19 cellular contexts compared by ENCODE assay signal in the genomic region with DNA sequence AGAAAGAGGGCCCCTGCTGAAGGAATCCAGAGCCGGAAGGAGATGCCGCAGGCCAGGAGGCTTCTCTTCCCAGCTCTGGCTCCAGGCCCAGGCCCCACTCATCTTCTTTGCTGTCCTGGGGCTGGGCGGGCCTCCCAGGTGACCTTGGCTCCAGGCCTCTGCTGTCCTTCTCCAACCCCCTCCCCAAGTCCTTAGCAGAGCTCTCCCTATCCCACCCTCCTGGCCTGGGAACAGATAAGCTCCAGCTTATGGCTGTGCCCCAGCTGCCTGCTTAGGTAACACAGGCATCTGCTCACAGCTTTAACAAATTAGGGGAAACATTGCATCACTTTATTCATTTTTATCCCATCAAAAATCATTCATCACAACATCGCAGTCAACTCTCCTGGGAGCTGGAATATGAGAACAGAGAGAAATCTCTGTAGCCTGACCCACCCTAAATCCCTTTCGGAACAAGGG.
DNase-seq lines count a peak whose midpoint lies in the region; ATAC-seq and TF ChIP-seq lines count a peak whose summit lies in the region.
"Had no signal": no experiment of that assay in that cellular context is flagged by ENCODE, and none has a peak within 500 bp of the region (broad histone marks: within the 10 kb centered on the region; RNA-seq: fewer than 3 reads in every experiment).

No MANE protein-coding gene starts in this region.

- peak; percentile 13 for ATAC-seq in Right ventricle myocardium superior (ENCODE audit: poor library complexity)
- no peak for ATAC-seq in activated CD4-positive, alpha-beta T cell treated with anti-CD3 and anti-CD28 coated beads for 36 hours
- ATAC-seq in HG02678 (IDR thresholded peaks at IDR 0.05; ENCODE audit: unreplicated experiment) = no peak
- ATAC-seq: HCT116 had no signal

- H3K9me3 ChIP-seq in right atrium auricular region (no peaks in the 10 kb centered on the region), left ventricle myocardium inferior (replicated peaks) (no peaks in the 10 kb centered on the region)

- peaks cover 33% of the 10 kb centered on the region for H3K4me1 Mint-ChIP-seq in chondrocyte (ENCODE audit: low read depth)
- H3K4me1 Mint-ChIP-seq in activated CD4-positive, alpha-beta T cell treated with anti-CD3 and anti-CD28 coated beads for 36 hours = no peaks in the 10 kb centered on the region

- H3K4me3 Mint-ChIP-seq in chondrocyte (ENCODE audit: unreplicated experiment) = no peak overlapping the region
- H3K4me3 Mint-ChIP-seq in activated CD4-positive, alpha-beta T cell treated with anti-CD3 and anti-CD28 coated beads for 36 hours = no peak overlapping the region
- H3K4me3 Mint-ChIP-seq: activated B cell treated with CpG ODN at 0.5 μM for 24 hours; CD8-positive, alpha-beta T cell; neural crest cell; T-helper 1 cell treated with Interleukin-12 subunit alpha and Interleukin-12 subunit beta and Interleukin-4 antibody, amounts not matched to agents 30 μg/mL and 1 μg/mL, for 36 hours had no signal

- DNase-seq in Right ventricle myocardium superior (peak; percentile 49), right atrium auricular region (ENCODE audit: low spot score) (no peak), chondrocyte (ENCODE audit: low spot score) (no peak), left ventricle myocardium inferior (no peak), stromal cell of bone marrow (ENCODE audit: low read depth) (peak; percentile 30), 8988T (no peak)
- no peak for DNase-seq in activated CD4-positive, alpha-beta T cell treated with anti-CD3 and anti-CD28 coated beads for 36 hours
- DNase-seq: activated B cell treated with CpG ODN at 0.5 μM for 24 hours; activated effector memory CD4-positive, alpha-beta T cell treated with Interleukin-2 at 50 U/mL for 16 hours; CD8-positive, alpha-beta T cell; hypothalamus; midbrain; NCI-H1105 treated with DMSO at 0.1 percent for 48 hours had no signal

- intact Hi-C loops in Right ventricle myocardium superior (cut with DNase I) = loop anchor here (5.0 to 10.0 kb wide), 2 partner anchors 87 to 314 kb away; a partner anchor contains a TSS
- intact Hi-C loops in left ventricle myocardium inferior (cut with micrococcal nuclease) = loop anchor here (5.0 kb wide), 1 partner anchor 87 kb away; a partner anchor contains a TSS
- intact Hi-C loops in activated CD4-positive, alpha-beta T cell treated with anti-CD3 and anti-CD28 coated beads for 36 hours (cut with DNase I, micrococcal nuclease) = loop anchor here in 1 of 2 experiments (5.0 kb wide), 1 partner anchor 317 kb away; no protein-coding TSS in a partner anchor

- CTCF ChIA-PET in activated CD4-positive, alpha-beta T cell treated with anti-CD3 and anti-CD28 coated beads for 36 hours (lab: Charles Lee) = interaction anchor here (0.7 to 3.4 kb wide), 6 partner anchors 13 to 182 kb away, joined by 3 to 10 read pairs (median 4); no protein-coding TSS in a partner anchor

- H3K4me3 ChIP-seq in right atrium auricular region = no peak overlapping the region
- no peak overlapping the region for H3K4me3 ChIP-seq in left ventricle myocardium inferior
- H3K4me3 ChIP-seq: coronary artery had no signal

- peaks cover 9% of the 10 kb centered on the region for H3K36me3 Mint-ChIP-seq in chondrocyte (ENCODE audit: low read depth)
- H3K36me3 Mint-ChIP-seq in activated CD4-positive, alpha-beta T cell treated with anti-CD3 and anti-CD28 coated beads for 36 hours (ENCODE audit: low read depth) = no peaks in the 10 kb centered on the region
- H3K36me3 Mint-ChIP-seq: CD8-positive, alpha-beta T cell had no signal

- H3K27ac ChIP-seq in right atrium auricular region (peak overlapping the region in 1 of 2 donors; percentile 4), left ventricle myocardium inferior (replicated peaks) (peak overlapping the region; percentile 61)
- H3K27ac ChIP-seq: epithelial cell of prostate had no signal

- peaks cover 0 to 17% of the 10 kb centered on the region in 2 donors for H3K4me1 ChIP-seq in right atrium auricular region
- H3K4me1 ChIP-seq in left ventricle myocardium inferior = peaks cover 38% of the 10 kb centered on the region

- H3K27ac Mint-ChIP-seq in chondrocyte (ENCODE audit: unreplicated experiment) = peak overlapping the region; percentile 49
- no peak overlapping the region for H3K27ac Mint-ChIP-seq in activated CD4-positive, alpha-beta T cell treated with anti-CD3 and anti-CD28 coated beads for 36 hours
- H3K27ac Mint-ChIP-seq: activated B cell treated with CpG ODN at 0.5 μM for 24 hours; CD8-positive, alpha-beta T cell; T-helper 1 cell treated with Interleukin-12 subunit alpha and Interleukin-12 subunit beta and Interleukin-4 antibody, amounts not matched to agents 30 μg/mL and 1 μg/mL, for 36 hours had no signal

- H3K27me3 ChIP-seq in right atrium auricular region (no peaks in the 10 kb centered on the region), left ventricle myocardium inferior (ENCODE audit: low read depth) (no peaks in the 10 kb centered on the region)

- H3K9me3 Mint-ChIP-seq in chondrocyte (ENCODE audit: low read depth) = no peaks in the 10 kb centered on the region
- H3K9me3 Mint-ChIP-seq in activated CD4-positive, alpha-beta T cell treated with anti-CD3 and anti-CD28 coated beads for 36 hours (ENCODE audit: low read depth) = no peaks in the 10 kb centered on the region
- H3K9me3 Mint-ChIP-seq: activated B cell treated with CpG ODN at 0.5 μM for 24 hours; CD8-positive, alpha-beta T cell; neural crest cell; T-helper 1 cell treated with Interleukin-12 subunit alpha and Interleukin-12 subunit beta and Interleukin-4 antibody, amounts not matched to agents 30 μg/mL and 1 μg/mL, for 36 hours had no signal

- no peaks in the 10 kb centered on the region for H3K36me3 ChIP-seq in right atrium auricular region
- no peaks in the 10 kb centered on the region for H3K36me3 ChIP-seq in left ventricle myocardium inferior

- peaks cover 1% of the 10 kb centered on the region for H3K27me3 Mint-ChIP-seq in chondrocyte (ENCODE audit: low read depth)
- H3K27me3 Mint-ChIP-seq in activated CD4-positive, alpha-beta T cell treated with anti-CD3 and anti-CD28 coated beads for 36 hours = peaks cover 8% of the 10 kb centered on the region
- H3K27me3 Mint-ChIP-seq: activated B cell treated with CpG ODN at 0.5 μM for 24 hours had no signal

- TF ChIP-seq CTCF in right atrium auricular region (IDR thresholded peaks at IDR 0.05) (no peak), chondrocyte (IDR thresholded peaks at IDR 0.05) (no peak), left ventricle myocardium inferior (IDR thresholded peaks at IDR 0.05; ENCODE audit: borderline replicate concordance) (peak; percentile 5)

- POLR2A ChIA-PET in activated CD4-positive, alpha-beta T cell treated with anti-CD3 and anti-CD28 coated beads for 36 hours (lab: Charles Lee) = no interaction called here

Comparison
In these comparisons a context has a peak if more than half of its experiments do, and no peak if none do; other contexts are left out.
1. DNase-seq: peak in Right ventricle myocardium superior (single experiment) and stromal cell of bone marrow (single experiment); none in right atrium auricular region (single experiment), chondrocyte (single experiment), left ventricle myocardium inferior (single experiment), 8988T (single experiment) and activated CD4-positive, alpha-beta T cell treated with anti-CD3 and anti-CD28 coated beads for 36 hours (single experiment).